18 cellular contexts compared by ENCODE assay signal in genomic region chr4:42819863-42820514, GRCh38.
DNase-seq lines count a peak whose midpoint lies in the region; ATAC-seq and TF ChIP-seq lines count a peak whose summit lies in the region.
"Had no signal": no experiment of that assay in that cellular context is flagged by ENCODE, and none has a peak within 500 bp of the region (broad histone marks: within the 10 kb centered on the region; RNA-seq: fewer than 3 reads in every experiment).

No MANE protein-coding gene starts in this region.

- TF ChIP-seq POLR2A in upper lobe of left lung (IDR thresholded peaks at IDR 0.05): no peak

- H3K4me2 ChIP-seq in GM23338 (no peak overlapping the region), mesendoderm (ENCODE audit: low read length) (no peak overlapping the region)

- no peaks in the 10 kb centered on the region for H3K79me2 ChIP-seq in GM23338 (replicated peaks; ENCODE audit: insufficient read depth)
- H3K79me2 ChIP-seq in mesendoderm (ENCODE audit: control insufficient read depth, insufficient read depth, low read length): no peaks in the 10 kb centered on the region

- no peaks in the 10 kb centered on the region for H3K9me2 ChIP-seq in GM23338 (ENCODE audit: insufficient read depth)

- no peaks in the 10 kb centered on the region for H3K9me3 ChIP-seq in upper lobe of left lung
- H3K9me3 ChIP-seq: BE2C had no signal

- H3K4me1 ChIP-seq in GM23338 (ENCODE audit: insufficient read depth) (no peaks in the 10 kb centered on the region), mesendoderm (ENCODE audit: control insufficient read depth, low read depth, low read length) (no peaks in the 10 kb centered on the region), upper lobe of left lung (peaks cover 0 to 11% (median 2%) of the 10 kb centered on the region in 4 donors)

- TF ChIP-seq CTCF in GM23338 (conservative IDR thresholded peaks at IDR 0.05; ENCODE audit: low read depth in 2 of 2): no peak
- TF ChIP-seq CTCF in upper lobe of left lung (IDR thresholded peaks at IDR 0.05): no peak

- H3K27me3 ChIP-seq in GM23338 (ENCODE audit: insufficient read depth) (no peaks in the 10 kb centered on the region), mesendoderm (ENCODE audit: insufficient read depth, low read length, poor library complexity) (no peaks in the 10 kb centered on the region), upper lobe of left lung (no peaks in the 10 kb centered on the region)
- H3K27me3 ChIP-seq: BE2C had no signal

- no peaks in the 10 kb centered on the region for H3K79me1 ChIP-seq in mesendoderm (ENCODE audit: low read length)

- H3F3A ChIP-seq in GM23338 (replicated peaks; ENCODE audit: low read depth): no peaks in the 10 kb centered on the region

- H3K27ac Mint-ChIP-seq in GM23338: peak overlapping the region; percentile 12; the same call in 1 of the 2 replicates

- DNase-seq in GM23338 (ENCODE audit: low spot score) (no peak), kidney tubule cell (ENCODE audit: low spot score) (peak; percentile 32), mesendoderm (peak; percentile 62), upper lobe of left lung (no peak), Right ventricle myocardium superior (no peak), NCI-H1092 treated with DMSO at 0.1 percent for 48 hours (lab: John Stamatoyannopoulos, UW) (no peak)
- DNase-seq: BE2C; C1 segment of cervical spinal cord; CD4-positive, CD25-positive, alpha-beta regulatory T cell; CD8-positive, alpha-beta memory T cell; COR-L47; DMS79 treated with DMSO at 0.1 percent for 48 hours; GF-D8; GM23248; HCEC 1CT had no signal

- no peak overlapping the region for H4K8ac ChIP-seq in mesendoderm (ENCODE audit: low read depth, low read length)

- no peak overlapping the region for H2AFZ ChIP-seq in GM23338
- H2AFZ ChIP-seq: GM23248 had no signal

- no peak overlapping the region for H2BK15ac ChIP-seq in mesendoderm (replicated peaks; ENCODE audit: low read depth)

- H2BK5ac ChIP-seq in mesendoderm (ENCODE audit: low read length): no peak overlapping the region

- no peaks in the 10 kb centered on the region for H3K36me3 Mint-ChIP-seq in GM23338 (ENCODE audit: low read depth)
- H3K36me3 Mint-ChIP-seq: CD4-positive, CD25-positive, alpha-beta regulatory T cell; CD8-positive, alpha-beta memory T cell had no signal

- H4K5ac ChIP-seq in mesendoderm (ENCODE audit: low read length): no peak overlapping the region

- H3K56ac ChIP-seq in mesendoderm (ENCODE audit: low read length): no peak overlapping the region

- no peak overlapping the region for H3K18ac ChIP-seq in mesendoderm (ENCODE audit: low read length)

- intact Hi-C loops in Right ventricle myocardium superior (cut with DNase I): no loop called here

- no peak overlapping the region for H3K4me3 Mint-ChIP-seq in GM23338
- H3K4me3 Mint-ChIP-seq: CD4-positive, CD25-positive, alpha-beta regulatory T cell; CD8-positive, alpha-beta memory T cell had no signal

- H3K36me3 ChIP-seq in GM23338 (ENCODE audit: insufficient read depth) (no peaks in the 10 kb centered on the region), mesendoderm (ENCODE audit: control insufficient read depth, insufficient read depth, low read length) (no peaks in the 10 kb centered on the region), upper lobe of left lung (no peaks in the 10 kb centered on the region)
- H3K36me3 ChIP-seq: BE2C had no signal

- TF ChIP-seq EP300 in upper lobe of left lung (IDR thresholded peaks at IDR 0.05): peak in 1 of 4 donors; percentile 37

- H3K4ac ChIP-seq in mesendoderm (ENCODE audit: low read depth, low read length): no peak overlapping the region

- no peaks in the 10 kb centered on the region for H3K4me1 Mint-ChIP-seq in GM23338
- H3K4me1 Mint-ChIP-seq: CD4-positive, CD25-positive, alpha-beta regulatory T cell; CD8-positive, alpha-beta memory T cell had no signal

- no peak overlapping the region for H2BK120ac ChIP-seq in mesendoderm (ENCODE audit: low read depth, low read length)

- no peaks in the 10 kb centered on the region for H3K27me3 Mint-ChIP-seq in GM23338 (ENCODE audit: insufficient read depth, low read depth, poor library complexity)
- H3K27me3 Mint-ChIP-seq: CD4-positive, CD25-positive, alpha-beta regulatory T cell had no signal

- H4K20me1 ChIP-seq in GM23338 (replicated peaks; ENCODE audit: insufficient read depth): no peaks in the 10 kb centered on the region

- no peak overlapping the region for H3K23ac ChIP-seq in mesendoderm (ENCODE audit: low read length)

- no peak overlapping the region for H2AK5ac ChIP-seq in mesendoderm (ENCODE audit: low read length)

- H3K27ac ChIP-seq in GM23338 (ENCODE audit: low read depth) (no peak overlapping the region), mesendoderm (ENCODE audit: low read depth, low read length) (no peak overlapping the region), upper lobe of left lung (peak overlapping the region in 1 of 4 donors; percentile 22)
- H3K27ac ChIP-seq: GM23248, HL-60 had no signal

- H3K9me3 Mint-ChIP-seq in GM23338: no peaks in the 10 kb centered on the region
- H3K9me3 Mint-ChIP-seq: CD8-positive, alpha-beta memory T cell had no signal

- H3K9ac ChIP-seq in mesendoderm (ENCODE audit: low read length): no peak overlapping the region
- H3K9ac ChIP-seq: GM23248 had no signal

- ATAC-seq in GM23338 (no peak), upper lobe of left lung (ENCODE audit: low FRiP score in 2 of 2) (peak; percentile 11 to 59), Right ventricle myocardium superior (ENCODE audit: poor library complexity) (no peak), GM21786 (IDR thresholded peaks at IDR 0.05; ENCODE audit: unreplicated experiment) (no peak)
- ATAC-seq in activated CD4-positive, CD25-positive, alpha-beta regulatory T cell treated with anti-CD3 and anti-CD28 coated beads, Interleukin-2, amount 50 U/mL, for 24 hours: no peak

- H3K4me3 ChIP-seq in GM23338: no peak overlapping the region
- no peak overlapping the region for H3K4me3 ChIP-seq in mesendoderm (ENCODE audit: low read length)
- no peak overlapping the region for H3K4me3 ChIP-seq in upper lobe of left lung
- H3K4me3 ChIP-seq: GM23248 had no signal

- no CpG with 5 or more reads among the region's 2 CpGs for WGBS in mesendoderm (ENCODE audit: extremely low coverage, insufficient coverage, low lambda C conversion rate)
- WGBS in upper lobe of left lung, 2 donors: 33 to 57% methylated on average over 2 of the region's 2 CpGs

TF ChIP-seq in GM23338, 12 proteins besides CTCF, POLR2A, EP300 and RAD21:
- TF ChIP-seq CREB1 (CRISPR knock-in tag; IDR thresholded peaks at IDR 0.05; ENCODE audit: low read depth) (no peak), ZNF331 (CRISPR knock-in tag; IDR thresholded peaks at IDR 0.05; ENCODE audit: low read depth) (no peak)

Comparison
In these comparisons a context has a peak if more than half of its experiments do, and no peak if none do; other contexts are left out.
1. ATAC-seq: peak in upper lobe of left lung (2 of 2); none in GM23338 (single experiment), Right ventricle myocardium superior (single experiment), activated CD4-positive, CD25-positive, alpha-beta regulatory T cell treated with anti-CD3 and anti-CD28 coated beads, Interleukin-2, amount 50 U/mL, for 24 hours (0 of 2) and GM21786 (single experiment).
2. DNase-seq: peak in kidney tubule cell (single experiment) and mesendoderm (single experiment); none in GM23338 (single experiment), upper lobe of left lung (0 of 2), Right ventricle myocardium superior (single experiment) and NCI-H1092 treated with DMSO at 0.1 percent for 48 hours (single experiment).